Comparison of ENCODE assay signal across 8 cellular contexts in genomic region chr14:56579345-56580316, GRCh38. TPM values are rescaled to one million over a fixed set of nuclear protein-coding genes. Genes with fewer than 3 reads are reported as not detected.
DNase-seq lines count a peak whose midpoint lies in the region; ATAC-seq, FAIRE-seq and TF ChIP-seq lines count a peak whose summit lies in the region.

Gene TMEM260, plus strand, starts transcription at chr14:56579798. Its CDS starts 117 bp downstream, at chr14:56579915.

- H3K36me3 Mint-ChIP-seq in astrocyte (ENCODE audit: low read depth, unreplicated experiment), result no peaks in the 10 kb centered on the region

- no peaks in the 10 kb centered on the region for H3K9me3 Mint-ChIP-seq in astrocyte (ENCODE audit: unreplicated experiment)

- WGBS in hepatocyte (ENCODE audit: low lambda C conversion rate, missing lambda C conversion rate), result under 1% methylated on average over 53 of the region's 64 CpGs

- peaks cover 40% of the 10 kb centered on the region for H3K79me2 ChIP-seq in astrocyte (ENCODE audit: insufficient read depth, low read length)
- peaks cover 45% of the 10 kb centered on the region for H3K79me2 ChIP-seq in hepatocyte

- H2AFZ ChIP-seq in astrocyte (ENCODE audit: low read depth, low read length) (peak within 1 kb of the TSS; percentile 95), hepatocyte (peak within 1 kb of the TSS; percentile 48)

- H3K4me1 Mint-ChIP-seq in astrocyte (ENCODE audit: low read depth, unreplicated experiment), result peaks cover 15% of the 10 kb centered on the region

- H3K27me3 Mint-ChIP-seq in astrocyte (ENCODE audit: low read depth, unreplicated experiment), result no peaks in the 10 kb centered on the region

- H3K27me3 ChIP-seq in astrocyte (ENCODE audit: insufficient read depth, low read length) (peaks cover 2% of the 10 kb centered on the region), hepatocyte (no peaks in the 10 kb centered on the region)

- H3K9me3 ChIP-seq in astrocyte (ENCODE audit: insufficient read depth, low read depth, low read length) (no peaks in the 10 kb centered on the region), hepatocyte (ENCODE audit: low read depth) (no peaks in the 10 kb centered on the region)

- no peak for FAIRE-seq in astrocyte (lab: Jason Lieb, UNC)

- H3K9ac ChIP-seq in astrocyte (ENCODE audit: low read length), result peak within 1 kb of the TSS; percentile 94

- H3K4me3 Mint-ChIP-seq in astrocyte (ENCODE audit: unreplicated experiment), result peak within 1 kb of the TSS; percentile 98

- peak; percentile 91 for TF ChIP-seq CTCF in astrocyte (IDR thresholded peaks at IDR 0.05; ENCODE audit: insufficient read depth, low read depth, low read length)
- TF ChIP-seq CTCF in hepatocyte (IDR thresholded peaks at IDR 0.05; ENCODE audit: poor library complexity), result peak; percentile 73

- peaks cover 38% of the 10 kb centered on the region for H4K20me1 ChIP-seq in astrocyte (ENCODE audit: insufficient read depth, low read length)
- H4K20me1 ChIP-seq in hepatocyte (ENCODE audit: insufficient read depth, poor library complexity, severe bottlenecking), result peaks cover 4% of the 10 kb centered on the region

- H3K4me1 ChIP-seq in astrocyte (ENCODE audit: insufficient read depth, low read length), result peaks cover 11% of the 10 kb centered on the region
- peaks cover 16% of the 10 kb centered on the region for H3K4me1 ChIP-seq in hepatocyte (ENCODE audit: insufficient read depth)

- H3K4me2 ChIP-seq in astrocyte (ENCODE audit: low read length), result peak within 1 kb of the TSS; percentile 98
- H3K4me2 ChIP-seq in hepatocyte, result peak within 1 kb of the TSS; percentile 65

- H3K27ac ChIP-seq in astrocyte (ENCODE audit: low read depth, low read length) (peak within 1 kb of the TSS; percentile 93), hepatocyte (peak within 1 kb of the TSS; percentile 79)

- TF ChIP-seq POLR2A in GM18505 (IDR thresholded peaks at IDR 0.05; ENCODE audit: borderline replicate concordance, extremely low read depth, insufficient read depth, insufficient read length), result peak; percentile 97

- H3K36me3 ChIP-seq in astrocyte (ENCODE audit: insufficient read depth, low read length) (no peaks in the 10 kb centered on the region), hepatocyte (replicated peaks; ENCODE audit: insufficient read depth, low read depth) (no peaks in the 10 kb centered on the region)

- DNase-seq in NCI-H187 treated with DMSO at 0.1 percent for 48 hours (lab: John Stamatoyannopoulos, UW) (peak; percentile 70), T-helper 22 cell (ENCODE audit: low read depth) (peak; percentile 74), astrocyte (ENCODE audit: low read depth) (peak; percentile 73), hepatocyte (ENCODE audit: low spot score) (peak; percentile 91), renal cortical epithelial cell (ENCODE audit: low read depth) (peak; percentile 72), cortex of kidney (lab: John Stamatoyannopoulos, UW) (no peak)

- H3K27ac Mint-ChIP-seq in astrocyte (ENCODE audit: unreplicated experiment), result peak within 1 kb of the TSS; percentile 97

- H3K9me2 ChIP-seq in hepatocyte (replicated peaks; ENCODE audit: insufficient read depth), result no peaks in the 10 kb centered on the region

- H3K4me3 ChIP-seq in astrocyte (ENCODE audit: insufficient read depth, low read depth, low read length) (peak within 1 kb of the TSS; percentile 98), hepatocyte (peak within 1 kb of the TSS; percentile 45)

- ATAC-seq in GM18505 (IDR thresholded peaks at IDR 0.05; ENCODE audit: unreplicated experiment), result peak; percentile 90
- peak; percentile 95 for ATAC-seq in HG02970 (IDR thresholded peaks at IDR 0.05; ENCODE audit: low FRiP score, unreplicated experiment)

RNA-seq across cellular contexts. Expression of gene TMEM260, which starts in this region (rescaled TPM):
- total RNA-seq in astrocyte (18.1 and 20.6 TPM in 2 replicates), hepatocyte (28.7 and 31.8 TPM in 2 replicates), renal cortical epithelial cell (10.6 and 29.3 TPM in 2 replicates)
- 19.7 TPM in 2 replicates for polyA plus RNA-seq in hepatocyte
